ENCODE assay signal across 20 cellular contexts in genomic region chr3:159886050-159886449, GRCh38. TPM values are rescaled to one million over a fixed set of nuclear protein-coding genes. Genes with fewer than 3 reads are reported as not detected.
DNase-seq lines count a peak whose midpoint lies in the region; ATAC-seq, FAIRE-seq and TF ChIP-seq lines count a peak whose summit lies in the region.
"Had no signal": no experiment of that assay in that cellular context is flagged by ENCODE, and none has a peak within 500 bp of the region (broad histone marks: within the 10 kb centered on the region; RNA-seq: fewer than 3 reads in every experiment).

No MANE protein-coding gene starts in this region.

- no peak for TF ChIP-seq CTCF in GM12865 (IDR thresholded peaks at IDR 0.05; ENCODE audit: insufficient read depth, low read depth, low read length, missing control alignments)
- no peak for TF ChIP-seq CTCF in GM12878 (IDR thresholded peaks at IDR 0.05 in 2 of 3, conservative IDR thresholded peaks at IDR 0.05 in 1 of 3; ENCODE audit: control insufficient read depth in 2 of 3, extremely low read depth in 1 of 3, insufficient read depth in 1 of 3, low read depth in 3 of 3, low read length in 3 of 3)
- TF ChIP-seq CTCF in mucosa of descending colon (IDR thresholded peaks at IDR 0.05) = no peak

- in situ Hi-C loops in GM12878 (cut with MboI) = no loop called here

- no peak for TF ChIP-seq RAD21 in GM12878 (IDR thresholded peaks at IDR 0.05; ENCODE audit: insufficient read depth, low read depth, low read length)

- BruUV-seq in GM12878 (replicated peaks; lab: Mats Ljungman, UMichigan) = no TSS peak

- H3K9ac ChIP-seq in GM12878 (ENCODE audit: control insufficient read depth, insufficient read depth, low read length) = no peak overlapping the region

- CTCF ChIA-PET in GM12878 (lab: Yijun Ruan, JAX) = interaction anchor here (0.7 to 19.3 kb wide), 34 partner anchors 13 to 600 kb away, joined by 3 to 843 read pairs (median 8); partner anchors contain the start of gene IL12A

- DNase-seq in GM12865 (ENCODE audit: low read depth) (peak; percentile 70), GM12878 (ENCODE audit: low read depth, low spot score) (no peak), mucosa of descending colon (no peak), NCI-H524 (lab: John Stamatoyannopoulos, UW) (no peak)
- DNase-seq: ACHN; activated CD4-positive, alpha-beta T cell treated with anti-CD3 and anti-CD28 coated beads for 48 hours; activated CD8-positive, alpha-beta memory T cell treated with anti-CD3 and anti-CD28 coated beads, Interleukin-2, amount 50 U/mL, for 48 hours; CD4-positive, alpha-beta T cell; effector CD8-positive, alpha-beta T cell; NCI-H187; NCI-H446 treated with DMSO at 0.1 percent for 48 hours; upper lobe of right lung had no signal

- RAD21 ChIA-PET in GM12878 (lab: Charles Lee; ENCODE audit: unreplicated experiment) = interaction anchor here (1.0 to 11.3 kb wide), 23 partner anchors 9 to 528 kb away, joined by 3 to 387 read pairs (median 9); partner anchors contain the start of gene IL12A

- intact Hi-C loops in GM12878 (cut with micrococcal nuclease; ENCODE audit: unreplicated experiment) (loop anchor here (1.0 to 10.0 kb wide), 6 partner anchors 34 to 526 kb away; partner anchors contain the start of genes C3orf80 and IL12A), mucosa of descending colon (cut with DNase I, micrococcal nuclease) (loop anchor here in 1 of 2 donors (5.0 kb wide), 1 partner anchor 116 kb away; no protein-coding TSS in a partner anchor)

- TF ChIP-seq POLR2A in GM12878 (IDR thresholded peaks at IDR 0.05; ENCODE audit: low read depth, low read length) = no peak

- no peaks in the 10 kb centered on the region for H3K27me3 ChIP-seq in GM12878 (replicated peaks in 1 of 2; ENCODE audit: control insufficient read depth in 2 of 2, insufficient read depth in 2 of 2, low read length in 1 of 2)
- H3K27me3 ChIP-seq: hepatocyte, upper lobe of right lung had no signal

- H3K4me1 ChIP-seq in GM12878 (ENCODE audit: control insufficient read depth, insufficient read depth, low read length) = no peaks in the 10 kb centered on the region
- no peaks in the 10 kb centered on the region for H3K4me1 ChIP-seq in mucosa of descending colon (ENCODE audit: low read depth)

- no peak overlapping the region for H3K27ac ChIP-seq in GM12878 (ENCODE audit: control insufficient read depth, insufficient read depth)
- H3K27ac ChIP-seq: hepatocyte, SK-N-MC, skin epidermis, upper lobe of right lung had no signal

- peak in 1 of 2 experiments; percentile 18; a peak in 1 of 4 replicates for TF ChIP-seq EP300 in GM12878 (IDR thresholded peaks at IDR 0.05; ENCODE audit: borderline replicate concordance in 1 of 2, control insufficient read depth in 1 of 2, low read depth in 2 of 2, low read length in 2 of 2)

- no peaks in the 10 kb centered on the region for H3K79me2 ChIP-seq in GM12878 (ENCODE audit: control insufficient read depth, insufficient read depth, low read length)
- H3K79me2 ChIP-seq: hepatocyte had no signal

- peak; percentile 71 for ATAC-seq in GM19035 (IDR thresholded peaks at IDR 0.05; ENCODE audit: unreplicated experiment)
- peak; percentile 81 for ATAC-seq in HG02852 (IDR thresholded peaks at IDR 0.05; ENCODE audit: unreplicated experiment)
- ATAC-seq in GM12878 = peak; percentile 89
- ATAC-seq in mucosa of descending colon = no peak
- ATAC-seq in SK-N-SH treated with all-trans-retinoic acid at 6 μM for 48 hours = no peak
- ATAC-seq in HG03521 (IDR thresholded peaks at IDR 0.05; ENCODE audit: unreplicated experiment) = no peak
- ATAC-seq: upper lobe of right lung had no signal

- no peaks in the 10 kb centered on the region for H4K20me1 ChIP-seq in GM12878 (ENCODE audit: control insufficient read depth, insufficient read depth)

- H3K4me2 ChIP-seq in GM12878 (ENCODE audit: control insufficient read depth, insufficient read depth) = no peak overlapping the region
- H3K4me2 ChIP-seq: hepatocyte had no signal

- SMC1A ChIA-PET in GM12878 (lab: Charles Lee; ENCODE audit: uncharacterized antibody, unreplicated experiment) = interaction anchor here (0.7 to 22.1 kb wide), 29 partner anchors 13 to 852 kb away, joined by 3 to 589 read pairs (median 8); partner anchors contain the start of gene IL12A

- peak; percentile 41 for FAIRE-seq in GM12878 (lab: Jason Lieb, UNC)
- FAIRE-seq: bronchial epithelial cell had no signal

- 4% methylated on average over 3 of the region's 3 CpGs for WGBS in GM12878 (ENCODE audit: insufficient coverage, insufficient replicate concordance, low lambda C conversion rate, missing lambda C conversion rate)

- H3K36me3 ChIP-seq in GM12878 (ENCODE audit: control insufficient read depth in 2 of 2, insufficient read depth in 2 of 2, low read length in 1 of 2) (no peaks in the 10 kb centered on the region), mucosa of descending colon (ENCODE audit: low read depth) (no peaks in the 10 kb centered on the region)

- H2AFZ ChIP-seq in GM12878 (ENCODE audit: control insufficient read depth, low read depth, low read length) = peak overlapping the region; percentile 8; the same call in 1 of the 2 replicates
- H2AFZ ChIP-seq: hepatocyte had no signal

- H3K4me3 ChIP-seq in GM12865 (ENCODE audit: low read depth, low read length) (no peak overlapping the region), GM12878 (no peak overlapping the region), mucosa of descending colon (no peak overlapping the region)
- H3K4me3 ChIP-seq: hepatocyte, SK-N-MC, skin epidermis, upper lobe of right lung had no signal

- H3K9me3 ChIP-seq in GM12878 (replicated peaks; ENCODE audit: control insufficient read depth, insufficient read depth, low read length) (no peaks in the 10 kb centered on the region), mucosa of descending colon (no peaks in the 10 kb centered on the region)
- H3K9me3 ChIP-seq: upper lobe of right lung had no signal

- POLR2A ChIA-PET in GM12878 (lab: Charles Lee) = interaction anchor here (0.9 to 3.6 kb wide), 2 partner anchors 119 to 564 kb away, joined by 3 to 16 read pairs; partner anchors contain the start of gene TRIM59

TF ChIP-seq in GM12878, 131 proteins besides CTCF, POLR2A, EP300 and RAD21 (continues in another document):
- no peak for TF ChIP-seq IRF4 (IDR thresholded peaks at IDR 0.05; ENCODE audit: low read depth, low read length)
- TF ChIP-seq NFIC (IDR thresholded peaks at IDR 0.05; ENCODE audit: low read depth, low read length) = no peak
- no peak for TF ChIP-seq ZNF622 (IDR thresholded peaks at IDR 0.05)
- TF ChIP-seq RAD51 (IDR thresholded peaks at IDR 0.05) = no peak
- no peak for TF ChIP-seq MTA3 (IDR thresholded peaks at IDR 0.05; ENCODE audit: borderline replicate concordance, low read length)

TF ChIP-seq in SK-N-SH treated with all-trans-retinoic acid at 6 μM for 48 hours, 23 proteins besides CTCF, POLR2A, EP300 and RAD21 (continues in another document):
- TF ChIP-seq TSHZ2 (CRISPR knock-in tag; IDR thresholded peaks at IDR 0.05) = no peak
- no peak for TF ChIP-seq SNAI2 (CRISPR knock-in tag; IDR thresholded peaks at IDR 0.05)

RNA-seq across cellular contexts. Expression of gene SCHIP1, which starts 46.4 kb away (rescaled TPM):
- 0.17 TPM in 1 of 2 replicates, not detected in the other for total RNA-seq in GM12878 (2013; cell fraction: nucleolus; rRNA removed)
- total RNA-seq in GM12878 (2014; rRNA removed) = 0.98 and 1.4 TPM in 2 replicates
- total RNA-seq in GM12878 (2014; rRNA removed; fragmentation: Illumina TruSeq; extraction: Trizol) = 1.4 and 1.6 TPM in 2 replicates
- total RNA-seq in GM12878 (2021) = 0.27 and 1.5 TPM in 2 replicates
- polyA plus RNA-seq in GM12878 (2011; ENCODE audit: low read depth) = not detected
- polyA plus RNA-seq in GM12878 (2011; rRNA removed) = 0.10 TPM in 1 of 2 replicates, not detected in the other
- 0.05 and 0.07 TPM in 2 replicates for polyA plus RNA-seq in GM12878 (2011; cell fraction: cytosol; rRNA removed)
- 0.10 and 0.39 TPM in 2 replicates for polyA plus RNA-seq in GM12878 (2011; cell fraction: nucleus; rRNA removed)
- polyA plus RNA-seq in GM12878 (2012) = 0.25 TPM in 1 of 2 replicates, not detected in the other
- polyA plus RNA-seq in GM12878 (2014; fragmentation: Illumina TruSeq; extraction: Trizol) = 1.7 and 2.8 TPM in 2 replicates
- polyA plus RNA-seq in GM12878 (2014; fragmentation: Nextera tagmentation; extraction: Ambion mirVana) = 1 to 10 TPM; 1.2 to 2.8 TPM
- polyA plus RNA-seq in GM12878 (2014; rRNA removed) = 1.1 and 1.2 TPM in 2 replicates
- 1 to 10 TPM in 1 of 2 experiments, under 1 TPM in 1; 0.84 to 2.1 TPM for polyA plus RNA-seq in GM12878 (2016; fragmentation: Nextera tagmentation; extraction: Ambion mirVana)
- polyA minus RNA-seq in GM12878 (2011; rRNA and poly(A)+ RNA removed) = 0.05 and 0.07 TPM in 2 replicates
- not detected in 2 replicates for polyA minus RNA-seq in GM12878 (2011; cell fraction: cytosol; rRNA and poly(A)+ RNA removed)
- polyA minus RNA-seq in GM12878 (2011; cell fraction: nucleus; rRNA and poly(A)+ RNA removed) = 0.36 TPM in 1 of 2 replicates, not detected in the other
- total RNA-seq in mucosa of descending colon = 10 to 100 TPM in 1 of 3 donors, 1 to 10 TPM in 2; 1.1 to 11.6 (median 1.7) TPM
- total RNA-seq: CD4-positive, alpha-beta T cell had no signal

Comparison
In these comparisons a context has a peak if more than half of its experiments do, and no peak if none do; other contexts are left out.
1. ATAC-seq: peak in GM19035 (single experiment), HG02852 (single experiment) and GM12878 (single experiment); none in mucosa of descending colon (single experiment), SK-N-SH treated with all-trans-retinoic acid at 6 μM for 48 hours (single experiment) and HG03521 (single experiment).